8 cellular contexts compared by ENCODE assay signal in genomic region chrX:39652336-39652735, GRCh38.
DNase-seq lines count a peak whose midpoint lies in the region; ATAC-seq and TF ChIP-seq lines count a peak whose summit lies in the region.

No MANE protein-coding gene starts in this region.

- peak; percentile 60 for TF ChIP-seq CTCF in epithelial cell of proximal tubule (conservative IDR thresholded peaks at IDR 0.05; ENCODE audit: low read depth, low read length)

- peak; percentile 39 for ATAC-seq in Right ventricle myocardium inferior
- no peak for ATAC-seq in left ventricle myocardium superior
- ATAC-seq in HG02678 (IDR thresholded peaks at IDR 0.05; ENCODE audit: unreplicated experiment) = no peak
- ATAC-seq in GM21367 (IDR thresholded peaks at IDR 0.05; ENCODE audit: unreplicated experiment) = no peak

- H3K4me3 ChIP-seq in epithelial cell of proximal tubule (ENCODE audit: low read depth, low read length) = no peak overlapping the region

- DNase-seq in Right ventricle myocardium inferior (ENCODE audit: missing footprints) (no peak), left ventricle myocardium superior (no peak), OCI-M1 (lab: John Stamatoyannopoulos, UW) (peak; percentile 53), epithelial cell of proximal tubule (ENCODE audit: low read depth) (no peak), GM19238 (ENCODE audit: insufficient read length, low spot score) (no peak)
- peak; percentile 20 for DNase-seq in stimulated activated CD4-positive, alpha-beta T cell treated with anti-CD3 and anti-CD28 coated beads, Interleukin-4, amount 100 ng/mL, for 1 hour

- intact Hi-C loops in Right ventricle myocardium inferior (cut with DNase I) = no loop called here
- intact Hi-C loops in left ventricle myocardium superior (cut with micrococcal nuclease) = no loop called here

Comparison
In these comparisons a context has a peak if more than half of its experiments do, and no peak if none do; other contexts are left out.
1. DNase-seq: peak in OCI-M1 (single experiment) and stimulated activated CD4-positive, alpha-beta T cell treated with anti-CD3 and anti-CD28 coated beads, Interleukin-4, amount 100 ng/mL, for 1 hour (single experiment); none in Right ventricle myocardium inferior (single experiment), left ventricle myocardium superior (single experiment), epithelial cell of proximal tubule (single experiment) and GM19238 (single experiment).